6 cellular contexts compared by ENCODE assay signal in genomic region chr19:8307400-8307964, GRCh38. TPM values are rescaled to one million over a fixed set of nuclear protein-coding genes. Genes with fewer than 3 reads are reported as not detected.
DNase-seq lines count a peak whose midpoint lies in the region; ATAC-seq, FAIRE-seq and TF ChIP-seq lines count a peak whose summit lies in the region.

No MANE protein-coding gene starts in this region.

- no peaks in the 10 kb centered on the region for H3K27me3 ChIP-seq in CD8-positive, alpha-beta T cell (ENCODE audit: insufficient read depth, low read length)

- peak in 1 of 7 experiments; percentile 9 for DNase-seq in CD8-positive, alpha-beta T cell
- DNase-seq in SK-N-DZ (ENCODE audit: low spot score) (peak; percentile 31), urothelium cell line (ENCODE audit: low spot score) (peak; percentile 23), NCI-H526 treated with DMSO at 0.1 percent for 48 hours (lab: John Stamatoyannopoulos, UW) (no peak), superior temporal gyrus (ENCODE audit: extremely low spot score) (no peak)

- H3K4me1 ChIP-seq in CD8-positive, alpha-beta T cell (ENCODE audit: insufficient read depth, low read length): peaks cover 29% of the 10 kb centered on the region

- peaks cover 31% of the 10 kb centered on the region for H3K4me1 Mint-ChIP-seq in CD8-positive, alpha-beta T cell (ENCODE audit: low read depth)

- H3K9me3 ChIP-seq in CD8-positive, alpha-beta T cell (ENCODE audit: low read length): no peaks in the 10 kb centered on the region

- peak overlapping the region; percentile 64 for H3K4me3 ChIP-seq in CD8-positive, alpha-beta T cell (ENCODE audit: low read depth, low read length)
- peak overlapping the region; percentile 85 for H3K4me3 ChIP-seq in iPS-11a (ENCODE audit: low read depth, low read length)

- peaks cover 30% of the 10 kb centered on the region for H3K36me3 Mint-ChIP-seq in CD8-positive, alpha-beta T cell

- ATAC-seq in CD8-positive, alpha-beta T cell: no peak

- no peak for FAIRE-seq in urothelium cell line (lab: Jason Lieb, UNC)

- no peaks in the 10 kb centered on the region for H3K9me3 Mint-ChIP-seq in CD8-positive, alpha-beta T cell

- CTCF ChIA-PET in CD8-positive, alpha-beta T cell (lab: Charles Lee): interaction anchor here (3.1 kb wide), 1 partner anchor 12 kb away, joined by 19 read pairs; the partner anchor contains the start of genes NDUFA7 and RPS28

- POLR2A ChIA-PET in CD8-positive, alpha-beta T cell (lab: Charles Lee): interaction anchor here (0.6 to 1.1 kb wide), 2 partner anchors 13 to 16 kb away, joined by 3 to 6 read pairs; partner anchors contain the start of genes NDUFA7 and RPS28

- TF ChIP-seq CTCF in CD8-positive, alpha-beta T cell (IDR thresholded peaks at IDR 0.05): no peak

- peak overlapping the region; percentile 94 for H3K27ac Mint-ChIP-seq in CD8-positive, alpha-beta T cell

- H3K27ac ChIP-seq in CD8-positive, alpha-beta T cell (ENCODE audit: low read depth, low read length): peak overlapping the region; percentile 64

- peak overlapping the region; percentile 91 for H3K4me3 Mint-ChIP-seq in CD8-positive, alpha-beta T cell

- peaks cover 8% of the 10 kb centered on the region for H3K36me3 ChIP-seq in CD8-positive, alpha-beta T cell (ENCODE audit: insufficient read depth, low read length)

- intact Hi-C loops in CD8-positive, alpha-beta T cell (cut with DNase I, micrococcal nuclease): loop anchor here (5.0 kb wide), 3 partner anchors 40 to 1675 kb away; no protein-coding TSS in a partner anchor

- H3K27me3 Mint-ChIP-seq in CD8-positive, alpha-beta T cell (ENCODE audit: low read depth): no peaks in the 10 kb centered on the region

RNA-seq across cellular contexts. Expression of gene CD320, which starts 0.7 kb away (rescaled TPM):
- total RNA-seq in CD8-positive, alpha-beta T cell: 10 to 100 TPM; 15.7 to 19.1 TPM
- 149 and 150 TPM in 2 replicates for polyA plus RNA-seq in SK-N-DZ (2014; cell fraction: cytosol; rRNA removed)
- 98.6 and 111 TPM in 2 replicates for polyA plus RNA-seq in SK-N-DZ (2014; cell fraction: nucleus; rRNA removed)

RNA-seq across cellular contexts. Expression of gene NDUFA7, which starts 13.7 kb away (rescaled TPM):
- total RNA-seq in CD8-positive, alpha-beta T cell: 10 to 100 TPM; 19.8 to 28.9 TPM
- polyA plus RNA-seq in SK-N-DZ (2014; cell fraction: cytosol; rRNA removed): 33.8 and 68.5 TPM in 2 replicates
- 48.7 and 54.3 TPM in 2 replicates for polyA plus RNA-seq in SK-N-DZ (2014; cell fraction: nucleus; rRNA removed)

RNA-seq across cellular contexts. Expression of gene RPS28, which starts 13.8 kb away (rescaled TPM):
- 1,000 to 10,000 TPM; 3,224 to 3,257 TPM for total RNA-seq in CD8-positive, alpha-beta T cell
- polyA plus RNA-seq in SK-N-DZ (2014; cell fraction: cytosol; rRNA removed): 193 and 234 TPM in 2 replicates
- 198 and 225 TPM in 2 replicates for polyA plus RNA-seq in SK-N-DZ (2014; cell fraction: nucleus; rRNA removed)

RNA-seq across cellular contexts. Expression of gene KANK3, which starts 35.6 kb away (rescaled TPM):
- total RNA-seq in CD8-positive, alpha-beta T cell: 1 to 10 TPM in 1 of 2 experiments, under 1 TPM in 1; 0.78 to 1.4 TPM
- polyA plus RNA-seq in SK-N-DZ (2014; cell fraction: cytosol; rRNA removed): 0.16 and 2.0 TPM in 2 replicates
- polyA plus RNA-seq in SK-N-DZ (2014; cell fraction: nucleus; rRNA removed): 0.11 and 1.0 TPM in 2 replicates

RNA-seq across cellular contexts. Expression of gene ANGPTL4, which starts 56.5 kb away (rescaled TPM):
- not detected for total RNA-seq in CD8-positive, alpha-beta T cell
- polyA plus RNA-seq in SK-N-DZ (2014; cell fraction: cytosol; rRNA removed): 5.6 and 6.3 TPM in 2 replicates
- polyA plus RNA-seq in SK-N-DZ (2014; cell fraction: nucleus; rRNA removed): 11.7 and 12.2 TPM in 2 replicates

Comparison
In these comparisons a context has a peak if more than half of its experiments do, and no peak if none do; other contexts are left out.
1. DNase-seq: peak in SK-N-DZ (single experiment) and urothelium cell line (single experiment); none in NCI-H526 treated with DMSO at 0.1 percent for 48 hours (single experiment) and superior temporal gyrus (single experiment).